32 cellular contexts compared by ENCODE assay signal in genomic region chr1:112304151-112304550, GRCh38.
"Had no signal": no experiment of that assay in that cellular context is flagged by ENCODE, and none has a peak within 500 bp of the region (broad histone marks: within the 10 kb centered on the region; RNA-seq: fewer than 3 reads in every experiment).

No MANE protein-coding gene starts in this region.

- H3K36me3 ChIP-seq: ascending aorta, breast epithelium, SJSA1 had no signal

- H3K9me3 ChIP-seq: ascending aorta, breast epithelium, SJSA1, SK-N-SH had no signal

- DNase-seq: activated CD4-positive, alpha-beta memory T cell treated with anti-CD3 and anti-CD28 coated beads, Interleukin-2, amount 10 ng/mL, durations not matched to agents 7 days and 5 days; activated CD4-positive, alpha-beta T cell treated with anti-CD3 and anti-CD28 coated beads for 1 hour; activated CD4-positive, alpha-beta T cell treated with anti-CD3 and anti-CD28 coated beads for 48 hours; activated CD4-positive, CD25-positive, alpha-beta regulatory T cell; activated CD8-positive, alpha-beta memory T cell treated with anti-CD3 and anti-CD28 coated beads for 24 hours; activated CD8-positive, alpha-beta memory T cell treated with anti-CD3 and anti-CD28 coated beads, Interleukin-2, amount 10 ng/mL, durations not matched to agents 7 days and 5 days; activated CD8-positive, alpha-beta memory T cell treated with anti-CD3 and anti-CD28 coated beads, Interleukin-2, amount 50 U/mL, for 48 hours; activated effector memory CD4-positive, alpha-beta T cell treated with Interleukin-2 at 50 U/mL for 16 hours; activated naive CD4-positive, alpha-beta T cell treated with anti-CD3 and anti-CD28 coated beads, Interleukin-2, amount 10 ng/mL, durations not matched to agents 7 days and 5 days; activated naive CD8-positive, alpha-beta T cell treated with anti-CD3 and anti-CD28 coated beads, Interleukin-2, amount 50 U/mL, for 24 hours; activated T-cell treated with anti-CD3 and anti-CD28 coated beads, Interleukin-2, amount 50 U/mL, for 48 hours; amygdala; cerebellar nuclear complex; MM.1S; MV-4-11; NCI-H1092; NCI-H1436 treated with DMSO at 0.1 percent for 48 hours; NCI-H1694 treated with DMSO at 0.1 percent for 48 hours; NCI-H2029; NCI-H2107; NCI-H2171; NCI-H510A; NCI-H526; NCI-H748 treated with DMSO at 0.1 percent for 48 hours; NK-92 treated with Interleukin-12 subunit alpha and Interleukin-12 subunit beta, amount 100 ng/mL, for 24 hours; SHP77 treated with DMSO at 0.1 percent for 48 hours; SK-N-SH had no signal

- H3K4me1 ChIP-seq: ascending aorta, breast epithelium, SJSA1 had no signal

- H3K4me2 ChIP-seq: KMS-11, SK-N-SH had no signal

- H3K27ac ChIP-seq: ascending aorta, KMS-11, SJSA1, VCaP had no signal

- H3K9ac ChIP-seq: KMS-11, SK-N-SH had no signal

- H3K27me3 ChIP-seq: ascending aorta, breast epithelium had no signal

- H3K4me3 ChIP-seq: ascending aorta, breast epithelium, SJSA1 had no signal

- ATAC-seq: activated CD8-positive, alpha-beta memory T cell treated with anti-CD3 and anti-CD28 coated beads, Interleukin-2, amount 10 ng/mL, durations not matched to agents 7 days and 5 days; activated naive CD8-positive, alpha-beta T cell treated with anti-CD3 and anti-CD28 coated beads, Interleukin-2, amount 50 U/mL, for 24 hours had no signal
